Comparison of ENCODE assay signal across 25 cellular contexts in the genomic region with DNA sequence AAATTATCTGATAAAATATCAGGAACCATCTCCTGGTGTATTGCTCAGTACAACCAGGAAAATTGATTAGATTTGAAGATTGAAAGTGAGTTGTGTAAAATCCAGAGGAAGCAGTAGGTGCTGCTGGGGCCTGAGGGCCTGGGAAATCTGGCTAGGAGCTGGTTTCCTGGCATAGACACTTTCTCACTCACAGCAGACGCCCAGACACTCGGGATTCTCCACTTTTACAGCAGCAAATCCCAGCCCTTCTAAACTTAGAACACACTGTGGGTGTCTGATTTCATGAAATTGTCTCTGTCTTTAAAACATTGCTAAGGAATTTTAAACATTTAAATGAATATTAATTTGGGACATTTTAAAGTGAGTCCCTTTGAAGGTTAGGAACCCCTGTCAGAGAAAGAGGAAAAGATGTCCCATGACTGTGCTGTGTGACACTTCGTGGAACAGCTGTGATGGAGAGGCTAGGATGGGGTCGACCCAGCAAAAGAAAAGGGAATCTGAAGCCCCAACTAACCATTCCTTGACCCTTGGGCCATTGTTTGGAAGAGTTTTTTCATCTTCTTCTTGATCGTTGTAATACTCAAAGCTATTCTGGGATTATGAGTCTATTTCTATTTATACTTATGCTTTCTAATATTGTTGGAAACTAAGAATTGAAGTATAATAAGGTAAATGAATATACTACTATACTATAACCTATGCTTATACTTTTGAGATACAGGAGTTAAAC.
"Had no signal": no experiment of that assay in that cellular context is flagged by ENCODE, and none has a peak within 500 bp of the region (broad histone marks: within the 10 kb centered on the region; RNA-seq: fewer than 3 reads in every experiment).

No MANE protein-coding gene starts in this region.

- H3K36me3 Mint-ChIP-seq: activated naive CD4-positive, alpha-beta T cell treated with anti-CD3 and anti-CD28 coated beads, Interleukin-2, amount 10 ng/mL, durations not matched to agents 7 days and 5 days; natural killer cell; stimulated activated naive B cell treated with anti-CD40 and anti-IgM and Interleukin-4, amounts not matched to agents 10 μg/mL and 1 μg/mL and 100 μg/mL, for 72 hours had no signal

- DNase-seq: activated CD4-positive, alpha-beta memory T cell treated with anti-CD3 and anti-CD28 coated beads, Interleukin-2, amount 10 ng/mL, durations not matched to agents 7 days and 5 days; activated CD4-positive, alpha-beta T cell treated with anti-CD3 and anti-CD28 coated beads, Interleukin-2, amount 10 ng/mL, durations not matched to agents 24 days and 14 days; activated effector memory CD4-positive, alpha-beta T cell treated with anti-CD3 and anti-CD28 coated beads, Interleukin-2, amount 50 U/mL, for 16 hours; activated naive CD4-positive, alpha-beta T cell treated with anti-CD3 and anti-CD28 coated beads, Interleukin-2, amount 10 ng/mL, durations not matched to agents 7 days and 5 days; activated T-cell treated with anti-CD3 and anti-CD28 coated beads, Interleukin-2, amount 50 U/mL, for 72 hours; aorta; kidney; natural killer cell; pancreas; right lobe of liver; stimulated activated CD4-positive, alpha-beta T cell treated with anti-CD3 and anti-CD28 coated beads, Interleukin-15, amount 100 ng/mL, for 24 hours; stimulated activated CD4-positive, alpha-beta T cell treated with anti-CD3 and anti-CD28 coated beads, Interleukin-2, amount 100 ng/mL, for 48 hours; stimulated activated CD8-positive, alpha-beta memory T cell treated with anti-CD3 and anti-CD28 coated beads, Interleukin-4, amount 100 ng/mL, for 48 hours; stimulated activated naive B cell treated with anti-CD40 and anti-IgM and Interleukin-4, amounts not matched to agents 10 μg/mL and 1 μg/mL and 100 μg/mL, for 72 hours; testis; trophoblast cell; uterus had no signal

- H3K9me3 ChIP-seq: esophagus muscularis mucosa, gastroesophageal sphincter, pancreas, right lobe of liver, testis, uterus had no signal

- H3K4me3 ChIP-seq: coronary artery, esophagus muscularis mucosa, gastroesophageal sphincter, pancreas, right lobe of liver, smooth muscle cell, testis, uterus had no signal

- H3K9me3 Mint-ChIP-seq: activated CD4-positive, alpha-beta memory T cell treated with anti-CD3 and anti-CD28 coated beads, Interleukin-2, amount 10 ng/mL, durations not matched to agents 7 days and 5 days; activated CD4-positive, alpha-beta T cell treated with anti-CD3 and anti-CD28 coated beads, Interleukin-2, amount 10 ng/mL, durations not matched to agents 24 days and 14 days; activated naive CD4-positive, alpha-beta T cell treated with anti-CD3 and anti-CD28 coated beads, Interleukin-2, amount 10 ng/mL, durations not matched to agents 7 days and 5 days; activated T-cell treated with anti-CD3 and anti-CD28 coated beads, Interleukin-2, amount 50 U/mL, for 72 hours; central memory CD8-positive, alpha-beta T cell; natural killer cell; stimulated activated naive B cell treated with anti-CD40 and anti-IgM and Interleukin-4, amounts not matched to agents 10 μg/mL and 1 μg/mL and 100 μg/mL, for 72 hours had no signal

- ATAC-seq: activated CD4-positive, CD25-positive, alpha-beta regulatory T cell treated with anti-CD3 and anti-CD28 coated beads, Interleukin-2, amount 50 U/mL, for 24 hours; activated T-cell treated with anti-CD3 and anti-CD28 coated beads, Interleukin-2, amount 50 U/mL, for 72 hours; gastroesophageal sphincter; left lobe of liver; natural killer cell; pancreas; right lobe of liver; stimulated activated naive B cell treated with anti-CD40 and anti-IgM and Interleukin-4, amounts not matched to agents 10 μg/mL and 1 μg/mL and 100 μg/mL, for 72 hours had no signal

- H3K36me3 ChIP-seq: esophagus muscularis mucosa, gastroesophageal sphincter, pancreas, right lobe of liver, uterus had no signal

- H3K27me3 ChIP-seq: esophagus muscularis mucosa, gastroesophageal sphincter, pancreas, right lobe of liver, testis, uterus had no signal

- H3K27ac ChIP-seq: coronary artery, esophagus muscularis mucosa, gastroesophageal sphincter, pancreas, right lobe of liver, testis, uterus, VCaP had no signal

- H3K4me1 ChIP-seq: pancreas, right lobe of liver, testis, uterus had no signal

- H3K4me3 Mint-ChIP-seq: activated CD4-positive, alpha-beta memory T cell treated with anti-CD3 and anti-CD28 coated beads, Interleukin-2, amount 10 ng/mL, durations not matched to agents 7 days and 5 days; activated CD4-positive, alpha-beta T cell treated with anti-CD3 and anti-CD28 coated beads, Interleukin-2, amount 10 ng/mL, durations not matched to agents 24 days and 14 days; activated naive CD4-positive, alpha-beta T cell treated with anti-CD3 and anti-CD28 coated beads, Interleukin-2, amount 10 ng/mL, durations not matched to agents 7 days and 5 days; activated T-cell treated with anti-CD3 and anti-CD28 coated beads, Interleukin-2, amount 50 U/mL, for 72 hours; central memory CD8-positive, alpha-beta T cell; natural killer cell; stimulated activated naive B cell treated with anti-CD40 and anti-IgM and Interleukin-4, amounts not matched to agents 10 μg/mL and 1 μg/mL and 100 μg/mL, for 72 hours had no signal

- H3K27ac Mint-ChIP-seq: activated CD4-positive, alpha-beta memory T cell treated with anti-CD3 and anti-CD28 coated beads, Interleukin-2, amount 10 ng/mL, durations not matched to agents 7 days and 5 days; activated CD4-positive, alpha-beta T cell treated with anti-CD3 and anti-CD28 coated beads, Interleukin-2, amount 10 ng/mL, durations not matched to agents 24 days and 14 days; activated naive CD4-positive, alpha-beta T cell treated with anti-CD3 and anti-CD28 coated beads, Interleukin-2, amount 10 ng/mL, durations not matched to agents 7 days and 5 days; activated T-cell treated with anti-CD3 and anti-CD28 coated beads, Interleukin-2, amount 50 U/mL, for 72 hours; natural killer cell; stimulated activated naive B cell treated with anti-CD40 and anti-IgM and Interleukin-4, amounts not matched to agents 10 μg/mL and 1 μg/mL and 100 μg/mL, for 72 hours had no signal

- H3K4me1 Mint-ChIP-seq: activated CD4-positive, alpha-beta T cell treated with anti-CD3 and anti-CD28 coated beads, Interleukin-2, amount 10 ng/mL, durations not matched to agents 24 days and 14 days; central memory CD8-positive, alpha-beta T cell; natural killer cell had no signal
